In genomic region chr4:92521941-92522340, GRCh38 we compare ENCODE assay signal across 27 cellular contexts.
"Had no signal": no experiment of that assay in that cellular context is flagged by ENCODE, and none has a peak within 500 bp of the region (broad histone marks: within the 10 kb centered on the region; RNA-seq: fewer than 3 reads in every experiment).

No MANE protein-coding gene starts in this region.

- H3K4me3 Mint-ChIP-seq: dendritic cell treated with granulocyte-macrophage colony-stimulating factor and Interleukin-4, amounts not matched to agents 40 ng/mL and 50 ng/mL, for 4 days; natural killer cell; neural crest cell; stimulated activated effector memory CD8-positive, alpha-beta T cell treated with anti-CD3 and anti-CD28 coated beads, Interleukin-12 subunit alpha, Interleukin-12 subunit beta, amount 100 ng/mL, for 72 hours; type B pancreatic cell had no signal

- H3K27me3 Mint-ChIP-seq: dendritic cell treated with granulocyte-macrophage colony-stimulating factor and Interleukin-4, amounts not matched to agents 40 ng/mL and 50 ng/mL, for 4 days; type B pancreatic cell had no signal

- H3K27ac ChIP-seq: colonic mucosa, esophagus squamous epithelium, heart right ventricle, lower lobe of right lung, ovary, psoas muscle, sigmoid colon, stomach, testis, tibial artery had no signal

- H3K4me3 ChIP-seq: colonic mucosa, esophagus squamous epithelium, heart right ventricle, lower lobe of right lung, ovary, psoas muscle, sigmoid colon, stomach, testis, tibial artery had no signal

- ATAC-seq: heart right ventricle; left ventricle myocardium superior; lower lobe of right lung; natural killer cell; psoas muscle; right cardiac atrium; stimulated activated effector memory CD8-positive, alpha-beta T cell treated with anti-CD3 and anti-CD28 coated beads, Interleukin-12 subunit alpha, Interleukin-12 subunit beta, amount 100 ng/mL, for 72 hours had no signal

- H3K27me3 ChIP-seq: colonic mucosa, esophagus squamous epithelium, heart right ventricle, ovary, sigmoid colon, stomach, testis, tibial artery had no signal

- H3K4me1 ChIP-seq: colonic mucosa, esophagus squamous epithelium, heart right ventricle, lower lobe of right lung, psoas muscle, sigmoid colon, stomach, testis, tibial artery had no signal

- H3K36me3 Mint-ChIP-seq: stimulated activated effector memory CD8-positive, alpha-beta T cell treated with anti-CD3 and anti-CD28 coated beads, Interleukin-12 subunit alpha, Interleukin-12 subunit beta, amount 100 ng/mL, for 72 hours; type B pancreatic cell had no signal

- DNase-seq: colonic mucosa; effector CD8-positive, alpha-beta T cell; erythroblast; esophagus squamous epithelium; foreskin melanocyte; glutamatergic neuron; heart right ventricle; hippocampal formation; left ventricle myocardium superior; lower lobe of right lung; natural killer cell; nucleus accumbens; ovary; posterior cingulate gyrus; psoas muscle; right cardiac atrium; sigmoid colon; stimulated activated CD4-positive, alpha-beta T cell treated with anti-CD3 and anti-CD28 coated beads, Interleukin-2, amount 100 ng/mL, for 24 hours; stimulated activated CD4-positive, alpha-beta T cell treated with anti-CD3 and anti-CD28 coated beads, Interleukin-4, amount 100 ng/mL, for 24 hours; stimulated activated naive CD4-positive, alpha-beta T cell treated with Interleukin-2 at 50 U/mL for 16 hours; stomach; testis; tibial artery had no signal

- H3K9me3 Mint-ChIP-seq: dendritic cell treated with granulocyte-macrophage colony-stimulating factor and Interleukin-4, amounts not matched to agents 40 ng/mL and 50 ng/mL, for 4 days; type B pancreatic cell had no signal

- H3K9me3 ChIP-seq: colonic mucosa, esophagus squamous epithelium, heart right ventricle, lower lobe of right lung, ovary, psoas muscle, sigmoid colon, stomach, testis, tibial artery had no signal

- H3K27ac Mint-ChIP-seq: dendritic cell treated with granulocyte-macrophage colony-stimulating factor and Interleukin-4, amounts not matched to agents 40 ng/mL and 50 ng/mL, for 4 days; natural killer cell; stimulated activated effector memory CD8-positive, alpha-beta T cell treated with anti-CD3 and anti-CD28 coated beads, Interleukin-12 subunit alpha, Interleukin-12 subunit beta, amount 100 ng/mL, for 72 hours; type B pancreatic cell had no signal

- H3K36me3 ChIP-seq: colonic mucosa, esophagus squamous epithelium, heart right ventricle, lower lobe of right lung, ovary, sigmoid colon, stomach, tibial artery had no signal

- H3K4me1 Mint-ChIP-seq: natural killer cell; stimulated activated effector memory CD8-positive, alpha-beta T cell treated with anti-CD3 and anti-CD28 coated beads, Interleukin-12 subunit alpha, Interleukin-12 subunit beta, amount 100 ng/mL, for 72 hours had no signal
